ENCODE assay signal across 8 cellular contexts in genomic region chr3:128322030-128323022, GRCh38.
DNase-seq lines count a peak whose midpoint lies in the region; ATAC-seq, FAIRE-seq and TF ChIP-seq lines count a peak whose summit lies in the region.

No MANE protein-coding gene starts in this region.

- 81% methylated on average over 10 of the region's 14 CpGs for WGBS in K562 (ENCODE audit: insufficient coverage, low coverage, missing lambda C conversion rate)

- no peak for TF ChIP-seq POLR2A in K562 (conservative IDR thresholded peaks at IDR 0.05)

- H3K4me1 ChIP-seq in K562 (replicated peaks in 1 of 2; ENCODE audit: control insufficient read depth in 2 of 2, insufficient read depth in 2 of 2, low read length in 2 of 2) = no peaks in the 10 kb centered on the region; a peak in 1 of 5 replicates

- POLR2A ChIA-PET in K562 (lab: Yijun Ruan, JAX) = interaction anchor here (0.6 to 1.2 kb wide), 4 partner anchors 11 to 101 kb away, joined by 3 to 5 read pairs (median 3); no protein-coding TSS in a partner anchor

- H2AFZ ChIP-seq in K562 (ENCODE audit: low read depth, low read length) = no peak overlapping the region

- no peaks in the 10 kb centered on the region for H3K79me2 ChIP-seq in K562 (ENCODE audit: control insufficient read depth, insufficient read depth, low read length)

- FAIRE-seq in K562 (lab: Jason Lieb, UNC) = peak; percentile 78

- H3K36me3 ChIP-seq in K562 (ENCODE audit: control insufficient read depth, insufficient read depth, low read length) = no peaks in the 10 kb centered on the region

- no peaks in the 10 kb centered on the region for H3K27me3 ChIP-seq in K562 (ENCODE audit: control insufficient read depth in 2 of 2, insufficient read depth in 2 of 2, low read length in 2 of 2)

- no peak for TF ChIP-seq EP300 in K562 (IDR thresholded peaks at IDR 0.05; ENCODE audit: low read length)

- ATAC-seq in K562 (peak; percentile 86), HG03025 (IDR thresholded peaks at IDR 0.05; ENCODE audit: low FRiP score, unreplicated experiment) (no peak)

- H3K9ac ChIP-seq in K562 (ENCODE audit: insufficient read depth in 1 of 2, low read depth in 2 of 2, low read length in 2 of 2) = no peak overlapping the region

- no peaks in the 10 kb centered on the region for H4K20me1 ChIP-seq in K562 (replicated peaks; ENCODE audit: control insufficient read depth, insufficient read depth, low read length)

- peak; percentile 52 to 58 (median 53) for TF ChIP-seq CTCF in K562 (IDR thresholded peaks at IDR 0.05 in 2 of 3, conservative IDR thresholded peaks at IDR 0.05 in 1 of 3; ENCODE audit: insufficient read depth in 2 of 3, low read depth in 1 of 3, low read length in 3 of 3)

- H3K4me2 ChIP-seq in K562 (ENCODE audit: insufficient read depth, low read length) = no peak overlapping the region

- in situ Hi-C loops in ACHN (cut with HindIII; ENCODE audit: low pct_ligation_motif_present, low pct_unique_long_range_greater_than_20kb, low sequenced_read_pairs) = no loop called here
- in situ Hi-C loops in K562 (cut with MboI) = no loop called here

- TF ChIP-seq RAD21 in K562 (CRISPR knock-in tag; conservative IDR thresholded peaks at IDR 0.05 in 1 of 2, IDR thresholded peaks at IDR 0.05 in 1 of 2) = peak; percentile 40 to 59

- no peaks in the 10 kb centered on the region for H3K9me3 ChIP-seq in K562 (replicated peaks; ENCODE audit: control insufficient read depth, insufficient read depth, low read depth, low read length)

- H3K9me1 ChIP-seq in K562 (ENCODE audit: control insufficient read depth, insufficient read depth, low read length) = no peaks in the 10 kb centered on the region

- BruUV-seq in K562 (replicated peaks; lab: Mats Ljungman, UMichigan) = no TSS peak

- intact Hi-C loops in K562 (cut with micrococcal nuclease) = no loop called here

- H3K4me3 ChIP-seq in K562 = no peak overlapping the region

- CTCF ChIA-PET in K562 (lab: Yijun Ruan, JAX; ENCODE audit: low intra/inter-chr PET ratio) = interaction anchor here (1.3 to 1.9 kb wide), 2 partner anchors 152 to 227 kb away, joined by 4 to 9 read pairs; no protein-coding TSS in a partner anchor

- H3K27ac ChIP-seq in K562 (ENCODE audit: extremely low read depth, low read depth, low read length) = no peak overlapping the region

- peak; percentile 39 for DNase-seq in ACHN
- DNase-seq in H4 (ENCODE audit: low spot score) = peak; percentile 40
- peak in 3 of 5 experiments; percentile 8 to 66 (median 46) for DNase-seq in T-helper 2 cell
- peak; percentile 20 to 40 (median 26) for DNase-seq in K562 (ENCODE audit: extremely low read depth in 1 of 4, low spot score in 3 of 4)
- DNase-seq in islet precursor cell = peak; percentile 83
- peak in 2 of 3 experiments; percentile 10 to 44 for DNase-seq in stimulated activated CD4-positive, alpha-beta T cell treated with anti-CD3 and anti-CD28 coated beads, TNF-alpha, amount 100 ng/mL, for 24 hours (ENCODE audit: low read depth in 3 of 3)
- DNase-seq in DMS114 treated with DMSO at 0.1 percent for 48 hours (lab: John Stamatoyannopoulos, UW; ENCODE audit: unreplicated experiment) = no peak

TF ChIP-seq in K562, 482 proteins besides CTCF, POLR2A, EP300 and RAD21:
- TF ChIP-seq, protein P1, sequence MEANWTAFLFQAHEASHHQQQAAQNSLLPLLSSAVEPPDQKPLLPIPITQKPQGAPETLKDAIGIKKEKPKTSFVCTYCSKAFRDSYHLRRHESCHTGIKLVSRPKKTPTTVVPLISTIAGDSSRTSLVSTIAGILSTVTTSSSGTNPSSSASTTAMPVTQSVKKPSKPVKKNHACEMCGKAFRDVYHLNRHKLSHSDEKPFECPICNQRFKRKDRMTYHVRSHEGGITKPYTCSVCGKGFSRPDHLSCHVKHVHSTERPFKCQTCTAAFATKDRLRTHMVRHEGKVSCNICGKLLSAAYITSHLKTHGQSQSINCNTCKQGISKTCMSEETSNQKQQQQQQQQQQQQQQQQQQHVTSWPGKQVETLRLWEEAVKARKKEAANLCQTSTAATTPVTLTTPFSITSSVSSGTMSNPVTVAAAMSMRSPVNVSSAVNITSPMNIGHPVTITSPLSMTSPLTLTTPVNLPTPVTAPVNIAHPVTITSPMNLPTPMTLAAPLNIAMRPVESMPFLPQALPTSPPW (CRISPR knock-in tag; IDR thresholded peaks at IDR 0.05) = no peak
- peak; percentile 78 for TF ChIP-seq RFX1 (IDR thresholded peaks at IDR 0.05)
